8 cellular contexts compared by ENCODE assay signal in the genomic region with DNA sequence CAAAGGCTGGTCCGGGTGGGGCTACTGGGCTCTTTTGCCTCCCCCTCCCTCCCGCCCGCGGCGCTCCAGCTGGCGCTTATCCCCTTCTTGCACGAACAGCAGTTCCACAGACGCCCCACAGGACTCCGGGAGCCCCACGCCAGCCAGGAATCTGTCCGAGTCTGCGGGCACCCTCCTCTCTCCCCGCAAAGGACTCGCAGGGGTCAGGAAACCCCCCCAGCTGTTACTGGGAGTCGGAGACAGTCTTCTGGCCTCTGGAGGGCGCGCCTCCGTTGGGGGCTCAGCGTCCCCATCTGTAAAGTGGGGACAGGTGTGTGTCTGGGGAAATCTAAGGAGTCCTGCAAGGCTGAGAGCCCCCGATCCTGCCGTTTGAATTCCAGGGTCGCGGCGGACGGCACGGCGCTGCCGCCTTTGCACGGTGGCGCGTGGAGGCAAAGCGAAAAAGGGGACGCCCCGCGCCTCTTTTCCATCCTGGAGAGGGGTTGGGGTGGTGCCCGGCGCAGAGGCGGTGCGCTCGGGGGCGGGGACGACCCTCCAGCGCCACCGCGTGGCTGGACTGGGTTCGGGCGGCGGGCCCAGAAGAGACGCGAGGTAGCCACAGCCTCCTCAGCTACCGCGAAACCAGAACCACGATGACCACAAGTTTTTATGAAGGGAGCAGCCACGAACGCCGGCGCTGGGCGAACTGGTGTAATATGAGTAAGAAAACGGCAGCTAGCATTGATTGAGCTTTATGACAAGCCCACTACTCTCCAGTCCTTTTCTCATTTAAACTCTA. TPM values are rescaled to one million over a fixed set of nuclear protein-coding genes. Genes with fewer than 3 reads are reported as not detected.
DNase-seq lines count a peak whose midpoint lies in the region; ATAC-seq and TF ChIP-seq lines count a peak whose summit lies in the region.

No MANE protein-coding gene starts in this region.

- 10% methylated on average over 50 of the region's 59 CpGs for WGBS in mesenchymal stem cell

- peak overlapping the region; percentile 83 for H2BK120ac ChIP-seq in mesenchymal stem cell (ENCODE audit: low read depth, low read length)

- no peaks in the 10 kb centered on the region for H3K9me3 Mint-ChIP-seq in activated CD8-positive, alpha-beta T cell treated with anti-CD3 and anti-CD28 coated beads for 36 hours

- no peak overlapping the region for H2AK5ac ChIP-seq in mesenchymal stem cell (ENCODE audit: low read length, severe bottlenecking)

- H3K27me3 Mint-ChIP-seq in activated CD8-positive, alpha-beta T cell treated with anti-CD3 and anti-CD28 coated beads for 36 hours = no peaks in the 10 kb centered on the region

- peak overlapping the region; percentile 87 for H3K9ac ChIP-seq in mesenchymal stem cell (ENCODE audit: low read length)

- H3K4me3 Mint-ChIP-seq in activated CD8-positive, alpha-beta T cell treated with anti-CD3 and anti-CD28 coated beads for 36 hours = peak overlapping the region; percentile 70

- TF ChIP-seq CTCF in activated CD8-positive, alpha-beta T cell treated with anti-CD3 and anti-CD28 coated beads for 36 hours (IDR thresholded peaks at IDR 0.05) = peak; percentile 95

- H3K4me1 Mint-ChIP-seq in activated CD8-positive, alpha-beta T cell treated with anti-CD3 and anti-CD28 coated beads for 36 hours (ENCODE audit: low read depth) = peaks cover 3% of the 10 kb centered on the region

- no peaks in the 10 kb centered on the region for H3K79me1 ChIP-seq in mesenchymal stem cell (replicated peaks; ENCODE audit: low read length, poor library complexity, severe bottlenecking)

- peak overlapping the region in 1 of 2 experiments; percentile 42 for H2BK12ac ChIP-seq in mesenchymal stem cell (ENCODE audit: low read length in 2 of 2)

- intact Hi-C loops in activated CD8-positive, alpha-beta T cell treated with anti-CD3 and anti-CD28 coated beads for 36 hours (cut with micrococcal nuclease) = loop anchor here (1.0 kb wide), 1 partner anchor 63 kb away; no protein-coding TSS in a partner anchor

- H3K14ac ChIP-seq in mesenchymal stem cell (ENCODE audit: low read length in 2 of 2) = peak overlapping the region in 1 of 2 experiments; percentile 21

- H2BK5ac ChIP-seq in mesenchymal stem cell (ENCODE audit: low read depth, low read length, poor library complexity, severe bottlenecking) = peak overlapping the region; percentile 24

- peak overlapping the region; percentile 52 for H3K4me3 ChIP-seq in effector memory CD4-positive, alpha-beta T cell (ENCODE audit: insufficient read depth, low read depth, low read length, poor library complexity, severe bottlenecking)
- H3K4me3 ChIP-seq in mesenchymal stem cell (ENCODE audit: insufficient read depth in 1 of 2, low read depth in 1 of 2, low read length in 2 of 2) = peak overlapping the region; percentile 32 to 83

- H3K23ac ChIP-seq in mesenchymal stem cell (ENCODE audit: low read length in 2 of 2) = peak overlapping the region in 1 of 2 experiments; percentile 41

- H3K27ac Mint-ChIP-seq in activated CD8-positive, alpha-beta T cell treated with anti-CD3 and anti-CD28 coated beads for 36 hours = no peak overlapping the region

- no peaks in the 10 kb centered on the region for H3K9me3 ChIP-seq in effector memory CD4-positive, alpha-beta T cell (ENCODE audit: control insufficient read depth, low read length)
- no peaks in the 10 kb centered on the region for H3K9me3 ChIP-seq in mesenchymal stem cell (ENCODE audit: control insufficient read depth, low read length)

- H4K8ac ChIP-seq in mesenchymal stem cell (ENCODE audit: low read length) = peak overlapping the region; percentile 79

- CTCF ChIA-PET in activated CD8-positive, alpha-beta T cell treated with anti-CD3 and anti-CD28 coated beads for 36 hours (lab: Charles Lee) = interaction anchor here (0.6 to 10.1 kb wide), 44 partner anchors 10 to 222 kb away, joined by 3 to 330 read pairs (median 6); partner anchors contain the start of genes CLTA, GLIPR2 and RECK

- peak overlapping the region in 1 of 2 experiments; percentile 45 for H3K4ac ChIP-seq in mesenchymal stem cell (ENCODE audit: low read depth in 1 of 2, low read length in 2 of 2)

- no peak overlapping the region for H4K91ac ChIP-seq in mesenchymal stem cell (ENCODE audit: low read length)

- peaks cover 7% of the 10 kb centered on the region for H3K36me3 ChIP-seq in effector memory CD4-positive, alpha-beta T cell (ENCODE audit: control insufficient read depth, insufficient read depth, low read length)
- peaks cover 0 to 25% of the 10 kb centered on the region in 2 experiments for H3K36me3 ChIP-seq in mesenchymal stem cell (ENCODE audit: control insufficient read depth in 1 of 2, insufficient read depth in 2 of 2, low read depth in 1 of 2, low read length in 2 of 2)

- peak overlapping the region in 1 of 2 experiments; percentile 88 for H3K18ac ChIP-seq in mesenchymal stem cell (ENCODE audit: low read depth in 1 of 2, low read length in 2 of 2)

- H2BK15ac ChIP-seq in mesenchymal stem cell (ENCODE audit: low read depth, poor library complexity, severe bottlenecking) = no peak overlapping the region

- DNase-seq in ACHN = peak; percentile 80
- peak; percentile 67 for DNase-seq in NCI-H748 treated with DMSO at 0.1 percent for 48 hours (lab: John Stamatoyannopoulos, UW)
- peak; percentile 85 for DNase-seq in activated CD8-positive, alpha-beta T cell treated with anti-CD3 and anti-CD28 coated beads for 36 hours
- DNase-seq in effector memory CD4-positive, alpha-beta T cell = peak; percentile 70 to 78 (median 78)
- peak; percentile 80 for DNase-seq in mesenchymal stem cell
- peak; percentile 74 for DNase-seq in stimulated activated CD8-positive, alpha-beta memory T cell treated with anti-CD3 and anti-CD28 coated beads, Interleukin-12 subunit alpha, Interleukin-12 subunit beta, amount 100 ng/mL, for 1 hour (ENCODE audit: low read depth)

- H3K4me1 ChIP-seq in effector memory CD4-positive, alpha-beta T cell (ENCODE audit: control insufficient read depth, insufficient read depth, low read length, poor library complexity, severe bottlenecking) = peaks cover 5% of the 10 kb centered on the region
- peaks cover 30% of the 10 kb centered on the region for H3K4me1 ChIP-seq in mesenchymal stem cell (ENCODE audit: control insufficient read depth, insufficient read depth, low read depth, low read length)

- POLR2A ChIA-PET in activated CD8-positive, alpha-beta T cell treated with anti-CD3 and anti-CD28 coated beads for 36 hours (lab: Charles Lee) = interaction anchor here (1.0 to 2.2 kb wide), 3 partner anchors 17 to 63 kb away, joined by 3 to 7 read pairs (median 3); partner anchors contain the start of gene GLIPR2

- peak; percentile 67 for ATAC-seq in GM18861 (IDR thresholded peaks at IDR 0.05; ENCODE audit: unreplicated experiment)
- ATAC-seq in HG03280 (IDR thresholded peaks at IDR 0.05; ENCODE audit: unreplicated experiment) = peak; percentile 91
- ATAC-seq in activated CD8-positive, alpha-beta T cell treated with anti-CD3 and anti-CD28 coated beads for 36 hours = peak; percentile 97

- H3K27me3 ChIP-seq in effector memory CD4-positive, alpha-beta T cell (replicated peaks; ENCODE audit: control insufficient read depth, insufficient read depth, low read length, poor library complexity, severe bottlenecking) = no peaks in the 10 kb centered on the region
- no peaks in the 10 kb centered on the region for H3K27me3 ChIP-seq in mesenchymal stem cell (ENCODE audit: control insufficient read depth in 1 of 2, insufficient read depth in 1 of 2, low read length in 2 of 2)

- H3K27ac ChIP-seq in effector memory CD4-positive, alpha-beta T cell (ENCODE audit: insufficient read depth, low read length, poor library complexity, severe bottlenecking) = no peak overlapping the region
- no peak overlapping the region for H3K27ac ChIP-seq in mesenchymal stem cell (ENCODE audit: low read length, poor library complexity, severe bottlenecking)

- H2AFZ ChIP-seq in mesenchymal stem cell (ENCODE audit: low read depth, low read length) = peak overlapping the region; percentile 54

- peak overlapping the region; percentile 65 for H3K4me2 ChIP-seq in mesenchymal stem cell (ENCODE audit: low read length, poor library complexity, severe bottlenecking)

- no peaks in the 10 kb centered on the region for H3K36me3 Mint-ChIP-seq in activated CD8-positive, alpha-beta T cell treated with anti-CD3 and anti-CD28 coated beads for 36 hours (ENCODE audit: low read depth)

- in situ Hi-C loops in ACHN (cut with HindIII; ENCODE audit: low pct_ligation_motif_present, low pct_unique_long_range_greater_than_20kb, low sequenced_read_pairs) = no loop called here

RNA-seq across cellular contexts. Expression of gene CCIN, which starts 2.8 kb away (rescaled TPM):
- not detected for total RNA-seq in activated CD8-positive, alpha-beta T cell treated with anti-CD3 and anti-CD28 coated beads for 36 hours
- 0.01 TPM for polyA plus RNA-seq in mesenchymal stem cell (2013, experiment 1 of 2)
- polyA plus RNA-seq in mesenchymal stem cell (2013, experiment 2 of 2) = 0.04 TPM

RNA-seq across cellular contexts. Expression of gene CLTA, which starts 24.4 kb away (rescaled TPM):
- 100 to 1,000 TPM; 116 to 119 TPM for total RNA-seq in activated CD8-positive, alpha-beta T cell treated with anti-CD3 and anti-CD28 coated beads for 36 hours
- 420 TPM for polyA plus RNA-seq in mesenchymal stem cell (2013, experiment 1 of 2)
- polyA plus RNA-seq in mesenchymal stem cell (2013, experiment 2 of 2) = 415 TPM

RNA-seq across cellular contexts. Expression of gene GLIPR2, which starts 29.8 kb away (rescaled TPM):
- total RNA-seq in activated CD8-positive, alpha-beta T cell treated with anti-CD3 and anti-CD28 coated beads for 36 hours = 10 to 100 TPM; 12.2 to 13.6 TPM
- polyA plus RNA-seq in mesenchymal stem cell (2013, experiment 1 of 2) = 36.0 TPM
- polyA plus RNA-seq in mesenchymal stem cell (2013, experiment 2 of 2) = 35.7 TPM
